27 cellular contexts compared by ENCODE assay signal in genomic region chr20:33488201-33488600, GRCh38. TPM values are rescaled to one million over a fixed set of nuclear protein-coding genes. Genes with fewer than 3 reads are reported as not detected.
DNase-seq lines count a peak whose midpoint lies in the region; ATAC-seq and TF ChIP-seq lines count a peak whose summit lies in the region.
"Had no signal": no experiment of that assay in that cellular context is flagged by ENCODE, and none has a peak within 500 bp of the region (broad histone marks: within the 10 kb centered on the region; RNA-seq: fewer than 3 reads in every experiment).

No MANE protein-coding gene starts in this region.

- no peak for ATAC-seq in RWPE2 (ENCODE audit: low read depth)
- ATAC-seq: effector memory CD8-positive, alpha-beta T cell; HCT116; HepG2; left lung; stimulated activated effector memory CD8-positive, alpha-beta T cell treated with anti-CD3 and anti-CD28 coated beads, Interleukin-12 subunit alpha, Interleukin-12 subunit beta, amount 100 ng/mL, for 72 hours had no signal

- H3K4me3 Mint-ChIP-seq in activated naive CD8-positive, alpha-beta T cell = peak overlapping the region; percentile 15
- H3K4me3 Mint-ChIP-seq in activated naive CD8-positive, alpha-beta T cell treated with anti-CD3 and anti-CD28 coated beads for 36 hours = no peak overlapping the region
- no peak overlapping the region for H3K4me3 Mint-ChIP-seq in mesothelial cell of epicardium
- H3K4me3 Mint-ChIP-seq in type B pancreatic cell = peak overlapping the region; percentile 22
- H3K4me3 Mint-ChIP-seq: effector memory CD8-positive, alpha-beta T cell; stimulated activated effector memory CD8-positive, alpha-beta T cell treated with anti-CD3 and anti-CD28 coated beads, Interleukin-12 subunit alpha, Interleukin-12 subunit beta, amount 100 ng/mL, for 72 hours had no signal

- H3K27me3 Mint-ChIP-seq in activated naive CD8-positive, alpha-beta T cell = no peaks in the 10 kb centered on the region
- H3K27me3 Mint-ChIP-seq in activated naive CD8-positive, alpha-beta T cell treated with anti-CD3 and anti-CD28 coated beads for 36 hours = no peaks in the 10 kb centered on the region
- H3K27me3 Mint-ChIP-seq in mesothelial cell of epicardium (ENCODE audit: low read depth) = no peaks in the 10 kb centered on the region
- no peaks in the 10 kb centered on the region for H3K27me3 Mint-ChIP-seq in type B pancreatic cell
- H3K27me3 Mint-ChIP-seq: effector memory CD8-positive, alpha-beta T cell had no signal

- no peaks in the 10 kb centered on the region for H3K36me3 ChIP-seq in RWPE2 (ENCODE audit: low read depth)
- H3K36me3 ChIP-seq: adrenal gland, colonic mucosa, left lung had no signal

- no peak for TF ChIP-seq CTCF in RWPE2 (IDR thresholded peaks at IDR 0.05; ENCODE audit: poor library complexity, severe bottlenecking)
- no peak for TF ChIP-seq CTCF in mesothelial cell of epicardium (IDR thresholded peaks at IDR 0.05; ENCODE audit: unreplicated experiment)
- no peak for TF ChIP-seq CTCF in type B pancreatic cell (conservative IDR thresholded peaks at IDR 0.05)

- no peaks in the 10 kb centered on the region for H3K9me3 ChIP-seq in RWPE2 (ENCODE audit: severe bottlenecking)
- H3K9me3 ChIP-seq: adrenal gland, colonic mucosa, left lung had no signal

- H3K4me1 Mint-ChIP-seq in activated naive CD8-positive, alpha-beta T cell (ENCODE audit: low read depth) = peaks cover 13% of the 10 kb centered on the region
- peaks cover 10% of the 10 kb centered on the region for H3K4me1 Mint-ChIP-seq in activated naive CD8-positive, alpha-beta T cell treated with anti-CD3 and anti-CD28 coated beads for 36 hours
- H3K4me1 Mint-ChIP-seq in mesothelial cell of epicardium (peaks cover 9% of the 10 kb centered on the region), type B pancreatic cell (ENCODE audit: unreplicated experiment) (peaks cover 5% of the 10 kb centered on the region)

- peaks cover 9% of the 10 kb centered on the region for H3K4me1 ChIP-seq in RWPE2 (ENCODE audit: insufficient read depth, poor library complexity, severe bottlenecking)
- H3K4me1 ChIP-seq: colonic mucosa had no signal

- H3K27ac Mint-ChIP-seq in activated naive CD8-positive, alpha-beta T cell = peak overlapping the region; percentile 13
- no peak overlapping the region for H3K27ac Mint-ChIP-seq in activated naive CD8-positive, alpha-beta T cell treated with anti-CD3 and anti-CD28 coated beads for 36 hours
- H3K27ac Mint-ChIP-seq in mesothelial cell of epicardium (peak overlapping the region; percentile 66), type B pancreatic cell (peak overlapping the region; percentile 21)
- H3K27ac Mint-ChIP-seq: activated T-helper 2 cell treated with anti-CD3 and anti-CD28 coated beads, Interferon-gamma antibody, Interleukin-2, Interleukin-4, amounts not matched to agents 10 μg/mL and 5 μg/mL and 100 μg/mL, durations not matched to agents 14 hours and 24 hours and 36 hours; stimulated activated effector memory CD8-positive, alpha-beta T cell treated with anti-CD3 and anti-CD28 coated beads, Interleukin-12 subunit alpha, Interleukin-12 subunit beta, amount 100 ng/mL, for 72 hours had no signal

- no peak for DNase-seq in activated naive CD8-positive, alpha-beta T cell treated with anti-CD3 and anti-CD28 coated beads for 36 hours
- DNase-seq in RWPE2 (ENCODE audit: low spot score) (peak; percentile 42), mesothelial cell of epicardium (ENCODE audit: low spot score in 2 of 2, unreplicated experiment in 2 of 2) (no peak), type B pancreatic cell (ENCODE audit: extremely low spot score, unreplicated experiment) (no peak), AML-193 (lab: John Stamatoyannopoulos, UW) (no peak), amniotic stem cell (lab: John Stamatoyannopoulos, UW) (no peak)
- DNase-seq in activated CD4-positive, alpha-beta T cell treated with anti-CD3 and anti-CD28 coated beads, Interleukin-2, amount 50 U/mL, for 48 hours = no peak
- DNase-seq: ACHN; activated CD4-positive, alpha-beta T cell treated with anti-CD3 and anti-CD28 coated beads for 4 hours; activated CD8-positive, alpha-beta memory T cell treated with anti-CD3 and anti-CD28 coated beads, Interleukin-2, amount 50 U/mL, for 4 hours; adrenal gland; colonic mucosa; DMS153; effector memory CD8-positive, alpha-beta T cell; foreskin fibroblast; midbrain; NCI-H1694 treated with DMSO at 0.1 percent for 48 hours; NCI-H2171; NCI-H524; NK-92 treated with Interleukin-12 subunit alpha and Interleukin-12 subunit beta, amount 100 ng/mL, for 24 hours had no signal

- no peaks in the 10 kb centered on the region for H3K36me3 Mint-ChIP-seq in activated naive CD8-positive, alpha-beta T cell
- H3K36me3 Mint-ChIP-seq in activated naive CD8-positive, alpha-beta T cell treated with anti-CD3 and anti-CD28 coated beads for 36 hours = no peaks in the 10 kb centered on the region
- peaks cover 1% of the 10 kb centered on the region for H3K36me3 Mint-ChIP-seq in mesothelial cell of epicardium
- H3K36me3 Mint-ChIP-seq in type B pancreatic cell = peaks cover 2% of the 10 kb centered on the region

- no peaks in the 10 kb centered on the region for H3K27me3 ChIP-seq in RWPE2 (ENCODE audit: insufficient read depth, poor library complexity, severe bottlenecking)
- H3K27me3 ChIP-seq: adrenal gland, colonic mucosa, left lung had no signal

- H3K9me3 Mint-ChIP-seq in activated naive CD8-positive, alpha-beta T cell (ENCODE audit: low read depth) = no peaks in the 10 kb centered on the region
- H3K9me3 Mint-ChIP-seq in activated naive CD8-positive, alpha-beta T cell treated with anti-CD3 and anti-CD28 coated beads for 36 hours = no peaks in the 10 kb centered on the region
- H3K9me3 Mint-ChIP-seq in mesothelial cell of epicardium (no peaks in the 10 kb centered on the region), type B pancreatic cell (no peaks in the 10 kb centered on the region)
- H3K9me3 Mint-ChIP-seq: activated T-helper 2 cell treated with anti-CD3 and anti-CD28 coated beads, Interferon-gamma antibody, Interleukin-2, Interleukin-4, amounts not matched to agents 10 μg/mL and 5 μg/mL and 100 μg/mL, durations not matched to agents 14 hours and 24 hours and 36 hours; effector memory CD8-positive, alpha-beta T cell; stimulated activated effector memory CD8-positive, alpha-beta T cell treated with anti-CD3 and anti-CD28 coated beads, Interleukin-12 subunit alpha, Interleukin-12 subunit beta, amount 100 ng/mL, for 72 hours had no signal

- no peak overlapping the region for H3K27ac ChIP-seq in RWPE2 (ENCODE audit: poor library complexity, severe bottlenecking)
- H3K27ac ChIP-seq: colonic mucosa had no signal

- H3K4me3 ChIP-seq in RWPE2 (ENCODE audit: severe bottlenecking) = no peak overlapping the region
- H3K4me3 ChIP-seq: adrenal gland, colonic mucosa, skin epidermis had no signal

RNA-seq across cellular contexts. Expression of gene CBFA2T2, which starts 1.7 kb away (rescaled TPM):
- total RNA-seq in activated naive CD8-positive, alpha-beta T cell treated with anti-CD3 and anti-CD28 coated beads for 36 hours = 1 to 10 TPM; 6.4 to 6.7 TPM
- 39.7 to 47.2 TPM (median 46.1 TPM) in 3 replicates for total RNA-seq in mesothelial cell of epicardium
- 39.8 and 52.3 TPM in 2 replicates for total RNA-seq in type B pancreatic cell (ENCODE audit: low replicate concordance)

RNA-seq across cellular contexts. Expression of gene SNTA1, which starts 44.6 kb away (rescaled TPM):
- 1 to 10 TPM; 4.0 to 4.7 TPM for total RNA-seq in activated naive CD8-positive, alpha-beta T cell treated with anti-CD3 and anti-CD28 coated beads for 36 hours
- total RNA-seq in mesothelial cell of epicardium = 11.9 to 13.4 TPM (median 13.3 TPM) in 3 replicates
- 7.6 and 19.5 TPM in 2 replicates for total RNA-seq in type B pancreatic cell (ENCODE audit: low replicate concordance)

Comparison
In these comparisons a context has a peak if more than half of its experiments do, and no peak if none do; other contexts are left out.
1. H3K4me3 Mint-ChIP-seq: peak in activated naive CD8-positive, alpha-beta T cell (single experiment) and type B pancreatic cell (single experiment); none in activated naive CD8-positive, alpha-beta T cell treated with anti-CD3 and anti-CD28 coated beads for 36 hours (single experiment) and mesothelial cell of epicardium (single experiment).